Comparison of ENCODE assay signal across 11 cellular contexts in the genomic region with DNA sequence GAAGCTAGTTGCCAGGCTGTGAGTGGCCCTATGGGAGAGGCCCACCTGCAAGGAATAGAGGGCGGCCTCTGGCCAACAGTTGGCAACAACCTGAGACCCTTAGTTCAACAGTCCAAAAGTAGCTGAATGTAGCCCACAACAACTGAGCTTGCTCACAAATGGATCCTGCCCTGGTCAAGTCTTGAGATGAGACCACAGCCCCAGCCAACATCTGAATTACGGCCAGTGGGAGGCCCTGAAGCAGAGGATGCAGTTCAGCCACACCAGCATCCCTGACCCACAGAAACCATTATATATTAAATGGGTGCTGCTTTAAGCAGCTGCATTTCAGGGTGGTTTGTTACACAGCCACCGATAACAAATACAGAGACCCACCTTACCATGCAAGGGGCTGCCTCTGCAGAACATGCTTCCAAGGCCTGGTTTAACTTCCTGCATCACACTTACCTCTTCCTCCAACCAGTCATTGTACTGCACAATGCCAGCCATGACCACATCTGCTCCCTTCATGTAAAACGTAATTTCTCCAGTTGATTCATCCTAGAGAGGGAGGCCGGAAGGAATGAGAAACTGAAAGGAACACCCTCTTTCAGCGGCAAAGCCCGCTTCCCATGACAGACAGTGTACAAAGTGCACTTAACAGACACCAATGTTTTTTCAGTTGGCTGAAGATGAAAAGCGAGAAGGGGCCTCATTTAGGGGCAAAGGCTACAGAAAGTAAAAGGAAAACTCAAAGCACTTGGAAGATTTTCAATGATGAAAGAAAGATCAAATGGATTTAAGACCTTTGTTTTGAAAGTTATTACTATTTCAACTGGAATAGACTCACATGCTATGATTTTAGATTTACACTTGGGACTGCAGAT.
DNase-seq lines count a peak whose midpoint lies in the region; ATAC-seq, FAIRE-seq and TF ChIP-seq lines count a peak whose summit lies in the region.
"Had no signal": no experiment of that assay in that cellular context is flagged by ENCODE, and none has a peak within 500 bp of the region (broad histone marks: within the 10 kb centered on the region; RNA-seq: fewer than 3 reads in every experiment).

No MANE protein-coding gene starts in this region.

- no peak overlapping the region for H3K4me2 ChIP-seq in A549
- H3K4me2 ChIP-seq in HepG2 (ENCODE audit: low read depth, low read length) = peak overlapping the region; percentile 72

- peaks cover 4 to 16% of the 10 kb centered on the region in 2 experiments; a peak in 3 of 5 replicates for H3K36me3 ChIP-seq in HepG2 (replicated peaks in 1 of 2; ENCODE audit: control insufficient read depth in 1 of 2, insufficient read depth in 2 of 2, low read length in 2 of 2)
- H3K36me3 ChIP-seq in esophagus squamous epithelium = peaks cover 0 to 38% (median 0%) of the 10 kb centered on the region in 3 donors

- TF ChIP-seq CTCF in A549 (IDR thresholded peaks at IDR 0.05) = no peak
- TF ChIP-seq CTCF in HepG2 (CRISPR knock-in tag; IDR thresholded peaks at IDR 0.05) = no peak
- TF ChIP-seq CTCF in esophagus squamous epithelium (IDR thresholded peaks at IDR 0.05) = no peak

- H3K4me3 ChIP-seq in A549 = no peak overlapping the region
- H3K4me3 ChIP-seq in HepG2 (replicated peaks in 1 of 3; ENCODE audit: insufficient read depth in 1 of 3, low read depth in 2 of 3, low read length in 3 of 3) = peak overlapping the region in 2 of 3 experiments; percentile 20 to 29; a peak in 2 of 6 replicates
- H3K4me3 ChIP-seq in esophagus squamous epithelium = no peak overlapping the region
- H3K4me3 ChIP-seq: coronary artery, heart left ventricle had no signal

- TF ChIP-seq RAD21 in A549 (conservative IDR thresholded peaks at IDR 0.05 in 1 of 2, IDR thresholded peaks at IDR 0.05 in 1 of 2) = no peak
- no peak for TF ChIP-seq RAD21 in HepG2 (CRISPR knock-in tag; IDR thresholded peaks at IDR 0.05)

- FAIRE-seq in A549 (lab: Jason Lieb, UNC) (no peak), HepG2 (lab: Jason Lieb, UNC) (peak; percentile 89)
- FAIRE-seq: H54 had no signal

- BruUV-seq in HepG2 (replicated peaks; lab: Mats Ljungman, UMichigan) = no TSS peak

- H4K20me1 ChIP-seq in HepG2 (ENCODE audit: insufficient read depth, low read length) = no peaks in the 10 kb centered on the region

- no peaks in the 10 kb centered on the region for H3K27me3 ChIP-seq in HepG2 (ENCODE audit: control insufficient read depth in 1 of 2, insufficient read depth in 2 of 2, low read length in 2 of 2)
- no peaks in the 10 kb centered on the region for H3K27me3 ChIP-seq in esophagus squamous epithelium
- H3K27me3 ChIP-seq: heart left ventricle had no signal

- intact Hi-C loops in HepG2 (cut with micrococcal nuclease; ENCODE audit: unreplicated experiment) = loop anchor here (10.0 kb wide), 1 partner anchor 644 kb away; no protein-coding TSS in a partner anchor
- intact Hi-C loops in esophagus squamous epithelium (cut with DNase I) = no loop called here

- ATAC-seq in A549 (no peak), HepG2 (peak; percentile 87), GM21825 (IDR thresholded peaks at IDR 0.05; ENCODE audit: unreplicated experiment) (no peak)

- no peak overlapping the region for H2AFZ ChIP-seq in HepG2 (ENCODE audit: low read length)

- DNase-seq in A549 (ENCODE audit: low read depth in 1 of 2, low spot score in 1 of 2) = no peak
- DNase-seq in Daoy (ENCODE audit: low read depth) = peak; percentile 78
- peak; percentile 89 for DNase-seq in amniotic epithelial cell (ENCODE audit: low read depth)
- peak; percentile 90 for DNase-seq in HepG2 (ENCODE audit: low spot score)
- DNase-seq in esophagus squamous epithelium (lab: John Stamatoyannopoulos, UW) = no peak
- DNase-seq in SW 1271 (lab: John Stamatoyannopoulos, UW) = no peak
- DNase-seq in activated CD8-positive, alpha-beta memory T cell treated with anti-CD3 and anti-CD28 coated beads for 24 hours = no peak
- DNase-seq: heart left ventricle had no signal

- in situ Hi-C loops in HepG2 (cut with HindIII; ENCODE audit: extremely low pct_ligation_motif_present, low pct_unique_long_range_greater_than_20kb) = no loop called here

- POLR2A ChIA-PET in A549 (lab: Yijun Ruan, JAX) (no interaction called here), HepG2 (lab: Yijun Ruan, JAX) (no interaction called here)

- 92% methylated on average over 8 of the region's 8 CpGs for WGBS in A549 (ENCODE audit: missing lambda C conversion rate)
- 37% methylated on average over 8 of the region's 8 CpGs for WGBS in HepG2 (ENCODE audit: low lambda C conversion rate)
- WGBS in esophagus squamous epithelium, 2 donors = 62 to 92% methylated on average over 7 to 8 of the region's 8 CpGs

- H3K9me3 ChIP-seq in A549 (no peaks in the 10 kb centered on the region), HepG2 (ENCODE audit: low read length) (no peaks in the 10 kb centered on the region), esophagus squamous epithelium (no peaks in the 10 kb centered on the region)
- H3K9me3 ChIP-seq: heart left ventricle had no signal

- H3K4me1 ChIP-seq in A549 (peaks cover 26% of the 10 kb centered on the region), HepG2 (ENCODE audit: insufficient read depth, low read length) (peaks cover 30% of the 10 kb centered on the region), esophagus squamous epithelium (peaks cover 13 to 46% (median 31%) of the 10 kb centered on the region in 3 donors)

- H3K79me2 ChIP-seq in HepG2 (ENCODE audit: insufficient read depth, low read length) = no peaks in the 10 kb centered on the region

- CTCF ChIA-PET in A549 (lab: Yijun Ruan, JAX) = interaction anchor here (0.6 to 2.3 kb wide), 4 partner anchors 33 to 647 kb away, joined by 3 to 5 read pairs (median 4); no protein-coding TSS in a partner anchor
- CTCF ChIA-PET in HepG2 (lab: Yijun Ruan, JAX; ENCODE audit: low intra/inter-chr PET ratio, low total read pairs) = no interaction called here

- TF ChIP-seq EP300 in A549 (IDR thresholded peaks at IDR 0.05) (no peak), HepG2 (IDR thresholded peaks at IDR 0.05; ENCODE audit: low read depth in 2 of 2, low read length in 2 of 2) (peak in 1 of 2 experiments; percentile 84; a peak in 2 of 4 replicates), HepG2 (CRISPR knock-in tag; IDR thresholded peaks at IDR 0.05; ENCODE audit: borderline replicate concordance) (no peak; the same call in 1 of the 2 replicates)

- TF ChIP-seq POLR2A in A549 (IDR thresholded peaks at IDR 0.05; ENCODE audit: low read length) (no peak), HepG2 (IDR thresholded peaks at IDR 0.05; ENCODE audit: insufficient read depth in 1 of 2, low read depth in 2 of 2, low read length in 2 of 2) (no peak), esophagus squamous epithelium (IDR thresholded peaks at IDR 0.05) (no peak)

- peak overlapping the region; percentile 47; the same call in 1 of the 2 replicates for H3K9ac ChIP-seq in HepG2 (ENCODE audit: insufficient read depth, low read depth, low read length)

- H3K27ac ChIP-seq in A549 (peak overlapping the region; percentile 71 to 89; a peak in 4 of 6 replicates), HepG2 (ENCODE audit: extremely low read length, insufficient read depth, low read length) (peak overlapping the region; percentile 52), esophagus squamous epithelium (peak overlapping the region in 2 of 4 donors; percentile 87)

TF ChIP-seq in A549, 52 proteins besides CTCF, POLR2A, EP300 and RAD21 (continues in another document):
- TF ChIP-seq CHD4 (IDR thresholded peaks at IDR 0.05; ENCODE audit: borderline replicate concordance) = no peak
- no peak for TF ChIP-seq ZNF302 (CRISPR knock-in tag; IDR thresholded peaks at IDR 0.05)
- no peak for TF ChIP-seq FOSB (CRISPR knock-in tag; IDR thresholded peaks at IDR 0.05)

TF ChIP-seq in HepG2, 621 proteins besides CTCF, POLR2A, EP300 and RAD21 (continues in another document):
- peak; percentile 72 for TF ChIP-seq HDAC1 (CRISPR knock-in tag; IDR thresholded peaks at IDR 0.05)
- TF ChIP-seq ZNF484 (CRISPR knock-in tag; IDR thresholded peaks at IDR 0.05; ENCODE audit: borderline replicate concordance, low read depth) = no peak
- no peak for TF ChIP-seq ZNF547 (CRISPR knock-in tag; IDR thresholded peaks at IDR 0.05)
- no peak for TF ChIP-seq CHCHD3 (CRISPR knock-in tag; IDR thresholded peaks at IDR 0.05)
- no peak for TF ChIP-seq ZNF235 (CRISPR knock-in tag; IDR thresholded peaks at IDR 0.05; ENCODE audit: borderline replicate concordance)
- no peak for TF ChIP-seq ZNF891 (CRISPR knock-in tag; IDR thresholded peaks at IDR 0.05)
- TF ChIP-seq RELA (CRISPR knock-in tag; IDR thresholded peaks at IDR 0.05) = no peak
- no peak for TF ChIP-seq ATAD3A (CRISPR knock-in tag; IDR thresholded peaks at IDR 0.05)
- no peak for TF ChIP-seq GTF3A (CRISPR knock-in tag; conservative IDR thresholded peaks at IDR 0.05)
- TF ChIP-seq, protein P1, sequence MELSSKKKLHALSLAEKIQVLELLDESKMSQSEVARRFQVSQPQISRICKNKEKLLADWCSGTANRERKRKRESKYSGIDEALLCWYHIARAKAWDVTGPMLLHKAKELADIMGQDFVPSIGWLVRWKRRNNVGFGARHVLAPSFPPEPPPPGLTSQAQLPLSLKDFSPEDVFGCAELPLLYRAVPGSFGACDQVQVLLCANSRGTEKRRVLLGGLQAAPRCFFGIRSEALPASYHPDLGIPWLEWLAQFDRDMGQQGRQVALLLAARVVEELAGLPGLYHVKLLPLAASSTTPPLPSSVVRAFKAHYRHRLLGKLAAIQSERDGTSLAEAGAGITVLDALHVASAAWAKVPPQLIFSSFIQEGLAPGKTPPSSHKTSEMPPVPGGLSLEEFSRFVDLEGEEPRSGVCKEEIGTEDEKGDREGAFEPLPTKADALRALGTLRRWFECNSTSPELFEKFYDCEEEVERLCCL (CRISPR knock-in tag; IDR thresholded peaks at IDR 0.05; ENCODE audit: borderline replicate concordance) = no peak
- TF ChIP-seq DPF2 (CRISPR knock-in tag; IDR thresholded peaks at IDR 0.05; ENCODE audit: borderline replicate concordance, low read depth) = peak; percentile 34; the same call in 1 of the 2 replicates
- no peak for TF ChIP-seq FOXM1 (CRISPR knock-in tag; IDR thresholded peaks at IDR 0.05)
- peak; percentile 54 for TF ChIP-seq SKI (IDR thresholded peaks at IDR 0.05; ENCODE audit: partially characterized antibody)
- peak; percentile 67; the same call in 1 of the 2 replicates for TF ChIP-seq ZNF644 (CRISPR knock-in tag; IDR thresholded peaks at IDR 0.05; ENCODE audit: low read depth)

Comparison
In these comparisons a context has a peak if more than half of its experiments do, and no peak if none do; other contexts are left out.
1. DNase-seq: peak in Daoy (single experiment), amniotic epithelial cell (single experiment) and HepG2 (single experiment); none in A549 (0 of 2), esophagus squamous epithelium (single experiment), SW 1271 (0 of 2) and activated CD8-positive, alpha-beta memory T cell treated with anti-CD3 and anti-CD28 coated beads for 24 hours (single experiment).
2. H3K4me3 ChIP-seq: peak in HepG2 (2 of 3); none in A549 (single experiment) and esophagus squamous epithelium (0 of 4).